ENCODE assay signal across 8 cellular contexts in the genomic region with DNA sequence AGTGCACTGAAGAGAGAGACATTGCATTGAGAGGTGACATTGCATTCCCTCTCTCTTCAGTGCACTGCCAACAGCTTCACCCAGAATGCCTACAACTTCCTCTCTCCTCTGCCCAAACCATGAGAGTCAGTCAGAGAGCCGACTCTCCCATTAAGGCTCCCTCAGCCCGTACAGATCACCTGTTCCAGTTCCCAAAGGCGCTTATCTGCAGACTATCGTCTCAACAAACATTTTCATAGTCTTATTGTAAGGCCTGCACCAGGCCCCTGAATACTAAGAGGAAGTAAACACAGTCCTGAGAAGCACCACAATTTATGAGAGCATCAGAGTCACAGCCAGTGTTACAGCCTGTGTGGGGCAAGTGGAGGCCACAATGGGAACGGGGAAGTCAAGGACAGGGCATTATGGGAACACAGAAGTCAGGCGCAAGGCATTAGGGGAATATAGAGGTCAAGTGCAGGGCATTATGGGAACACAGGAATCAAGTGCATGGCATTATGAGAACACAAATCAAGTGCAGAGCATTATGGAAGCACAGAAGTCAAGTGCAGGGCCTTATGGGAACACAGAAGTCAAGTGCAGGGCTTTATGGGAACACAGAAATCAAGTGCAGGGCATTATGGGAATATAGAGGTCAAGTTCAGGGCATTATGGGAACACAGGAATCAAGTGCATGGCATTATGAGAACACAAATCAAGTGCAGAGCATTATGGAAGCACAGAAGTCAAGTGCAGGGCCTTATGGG. TPM values are rescaled to one million over a fixed set of nuclear protein-coding genes. Genes with fewer than 3 reads are reported as not detected.
DNase-seq lines count a peak whose midpoint lies in the region; ATAC-seq and TF ChIP-seq lines count a peak whose summit lies in the region.
"Not testable (repeated sequence)": the region's sequence is repeated elsewhere in the genome, so short reads cannot be mapped to it uniquely, and the experiment has no call there.

No MANE protein-coding gene starts in this region.

- H3K4me1 ChIP-seq in lower lobe of right lung = peaks cover 45% of the 10 kb centered on the region

- not testable (repeated sequence) for H3K4me3 ChIP-seq in HL-60 (replicated peaks; ENCODE audit: insufficient read depth, low read length); lower lobe of right lung

- not testable (repeated sequence) for H3K36me3 Mint-ChIP-seq in CD14-positive monocyte; T-helper 2 cell treated with Interferon-gamma antibody and Interleukin-4, amounts not matched to agents 5 μg/mL and 100 μg/mL, for 36 hours (ENCODE audit: low read depth); activated T-helper 2 cell treated with anti-CD3 and anti-CD28 coated beads, Interferon-gamma antibody, Interleukin-2, Interleukin-4, amounts not matched to agents 10 μg/mL and 5 μg/mL and 100 μg/mL, durations not matched to agents 14 hours and 24 hours and 36 hours (ENCODE audit: low read depth)
- H3K36me3 Mint-ChIP-seq in stimulated activated naive B cell treated with anti-CD40 and anti-IgM and Interleukin-4, amounts not matched to agents 10 μg/mL and 1 μg/mL and 100 μg/mL, for 72 hours = peaks cover 14 to 21% of the 10 kb centered on the region in 2 donors

- not testable (repeated sequence) for H3K27me3 Mint-ChIP-seq in CD14-positive monocyte (ENCODE audit: low read depth in 3 of 3); T-helper 2 cell treated with Interferon-gamma antibody and Interleukin-4, amounts not matched to agents 5 μg/mL and 100 μg/mL, for 36 hours (ENCODE audit: low read depth); activated T-helper 2 cell treated with anti-CD3 and anti-CD28 coated beads, Interferon-gamma antibody, Interleukin-2, Interleukin-4, amounts not matched to agents 10 μg/mL and 5 μg/mL and 100 μg/mL, durations not matched to agents 14 hours and 24 hours and 36 hours (ENCODE audit: low read depth); stimulated activated naive B cell treated with anti-CD40 and anti-IgM and Interleukin-4, amounts not matched to agents 10 μg/mL and 1 μg/mL and 100 μg/mL, for 72 hours

- H3K27me3 ChIP-seq in HL-60 (ENCODE audit: insufficient read depth, poor library complexity, severe bottlenecking); lower lobe of right lung (ENCODE audit: low read depth): not testable (repeated sequence)

- peak overlapping the region; percentile 87 to 96 (median 93) for H3K27ac Mint-ChIP-seq in CD14-positive monocyte
- H3K27ac Mint-ChIP-seq in T-helper 2 cell treated with Interferon-gamma antibody and Interleukin-4, amounts not matched to agents 5 μg/mL and 100 μg/mL, for 36 hours = peak overlapping the region; percentile 46
- peak overlapping the region; percentile 1 for H3K27ac Mint-ChIP-seq in activated T-helper 2 cell treated with anti-CD3 and anti-CD28 coated beads, Interferon-gamma antibody, Interleukin-2, Interleukin-4, amounts not matched to agents 10 μg/mL and 5 μg/mL and 100 μg/mL, durations not matched to agents 14 hours and 24 hours and 36 hours
- H3K27ac Mint-ChIP-seq in stimulated activated naive B cell treated with anti-CD40 and anti-IgM and Interleukin-4, amounts not matched to agents 10 μg/mL and 1 μg/mL and 100 μg/mL, for 72 hours = peak overlapping the region; percentile 93

- ATAC-seq in Right ventricle myocardium superior (ENCODE audit: poor library complexity) (peak; percentile 63), lower lobe of right lung (peak; percentile 46 to 63)
- ATAC-seq in stimulated activated naive B cell treated with anti-CD40 and anti-IgM and Interleukin-4, amounts not matched to agents 10 μg/mL and 1 μg/mL and 100 μg/mL, for 72 hours (replicated peaks) = peak; percentile 58 to 64

- not testable (repeated sequence) for TF ChIP-seq CTCF in CD14-positive monocyte (IDR thresholded peaks at IDR 0.05); HL-60 (IDR thresholded peaks at IDR 0.05; ENCODE audit: insufficient read depth, low read length); lower lobe of right lung (IDR thresholded peaks at IDR 0.05)

- H3K4me3 Mint-ChIP-seq in CD14-positive monocyte = peak overlapping the region in 1 of 2 donors; percentile 17
- not testable (repeated sequence) for H3K4me3 Mint-ChIP-seq in T-helper 2 cell treated with Interferon-gamma antibody and Interleukin-4, amounts not matched to agents 5 μg/mL and 100 μg/mL, for 36 hours; activated T-helper 2 cell treated with anti-CD3 and anti-CD28 coated beads, Interferon-gamma antibody, Interleukin-2, Interleukin-4, amounts not matched to agents 10 μg/mL and 5 μg/mL and 100 μg/mL, durations not matched to agents 14 hours and 24 hours and 36 hours (ENCODE audit: low read depth); stimulated activated naive B cell treated with anti-CD40 and anti-IgM and Interleukin-4, amounts not matched to agents 10 μg/mL and 1 μg/mL and 100 μg/mL, for 72 hours

- intact Hi-C loops in CD14-positive monocyte (cut with micrococcal nuclease); activated T-helper 2 cell treated with anti-CD3 and anti-CD28 coated beads, Interferon-gamma antibody, Interleukin-2, Interleukin-4, amounts not matched to agents 10 μg/mL and 5 μg/mL and 100 μg/mL, durations not matched to agents 14 hours and 24 hours and 36 hours (cut with micrococcal nuclease); Right ventricle myocardium superior (cut with DNase I); lower lobe of right lung (cut with DNase I): not testable (repeated sequence)

- not testable (repeated sequence) for H3K36me3 ChIP-seq in lower lobe of right lung

- peaks cover 5 to 12% (median 8%) of the 10 kb centered on the region in 7 donors for H3K9me3 Mint-ChIP-seq in CD14-positive monocyte
- peaks cover 10% of the 10 kb centered on the region for H3K9me3 Mint-ChIP-seq in T-helper 2 cell treated with Interferon-gamma antibody and Interleukin-4, amounts not matched to agents 5 μg/mL and 100 μg/mL, for 36 hours
- H3K9me3 Mint-ChIP-seq in activated T-helper 2 cell treated with anti-CD3 and anti-CD28 coated beads, Interferon-gamma antibody, Interleukin-2, Interleukin-4, amounts not matched to agents 10 μg/mL and 5 μg/mL and 100 μg/mL, durations not matched to agents 14 hours and 24 hours and 36 hours; stimulated activated naive B cell treated with anti-CD40 and anti-IgM and Interleukin-4, amounts not matched to agents 10 μg/mL and 1 μg/mL and 100 μg/mL, for 72 hours: not testable (repeated sequence)

- H3K27ac ChIP-seq in HL-60 (replicated peaks) (peak overlapping the region; percentile 67), lower lobe of right lung (peak overlapping the region; percentile 28)

- not testable (repeated sequence) for H3K9me3 ChIP-seq in lower lobe of right lung

- DNase-seq in CD14-positive monocyte (ENCODE audit: low spot score) (peak; percentile 72), HL-60 (ENCODE audit: low read depth in 1 of 2, low spot score in 1 of 2) (peak; percentile 61 to 80), NOMO-1 treated with dmso at 0.1 percent for 144 hours (lab: John Stamatoyannopoulos, UW; ENCODE audit: unreplicated experiment) (peak; percentile 45)
- not testable (repeated sequence) for DNase-seq in T-helper 2 cell treated with Interferon-gamma antibody and Interleukin-4, amounts not matched to agents 5 μg/mL and 100 μg/mL, for 36 hours (ENCODE audit: low spot score); activated T-helper 2 cell treated with anti-CD3 and anti-CD28 coated beads, Interferon-gamma antibody, Interleukin-2, Interleukin-4, amounts not matched to agents 10 μg/mL and 5 μg/mL and 100 μg/mL, durations not matched to agents 14 hours and 24 hours and 36 hours (ENCODE audit: low spot score); Right ventricle myocardium superior; lower lobe of right lung; stimulated activated naive B cell treated with anti-CD40 and anti-IgM and Interleukin-4, amounts not matched to agents 10 μg/mL and 1 μg/mL and 100 μg/mL, for 72 hours

- H3K4me1 Mint-ChIP-seq in CD14-positive monocyte = peaks cover 44% of the 10 kb centered on the region
- peaks cover 59% of the 10 kb centered on the region for H3K4me1 Mint-ChIP-seq in T-helper 2 cell treated with Interferon-gamma antibody and Interleukin-4, amounts not matched to agents 5 μg/mL and 100 μg/mL, for 36 hours (ENCODE audit: low read depth)
- peaks cover 61% of the 10 kb centered on the region for H3K4me1 Mint-ChIP-seq in activated T-helper 2 cell treated with anti-CD3 and anti-CD28 coated beads, Interferon-gamma antibody, Interleukin-2, Interleukin-4, amounts not matched to agents 10 μg/mL and 5 μg/mL and 100 μg/mL, durations not matched to agents 14 hours and 24 hours and 36 hours (ENCODE audit: low read depth)
- peaks cover 36 to 68% of the 10 kb centered on the region in 2 donors for H3K4me1 Mint-ChIP-seq in stimulated activated naive B cell treated with anti-CD40 and anti-IgM and Interleukin-4, amounts not matched to agents 10 μg/mL and 1 μg/mL and 100 μg/mL, for 72 hours

RNA-seq across cellular contexts. Expression of gene GFOD1, which starts 53.5 kb away (rescaled TPM):
- polyA plus RNA-seq in CD14-positive monocyte = 1 to 10 TPM; 2.4 TPM
- total RNA-seq in activated T-helper 2 cell treated with anti-CD3 and anti-CD28 coated beads, Interferon-gamma antibody, Interleukin-2, Interleukin-4, amounts not matched to agents 10 μg/mL and 5 μg/mL and 100 μg/mL, durations not matched to agents 14 hours and 24 hours and 36 hours = 4.6 and 4.8 TPM in 2 replicates
- 46.2 TPM for total RNA-seq in Right ventricle myocardium superior
- 20.2 TPM for total RNA-seq in lower lobe of right lung

Comparison
In these comparisons a context has a peak if more than half of its experiments do, and no peak if none do; other contexts are left out.
1. H3K27ac Mint-ChIP-seq: peak in every context shown above with its lines; median percentile 93 in CD14-positive monocyte; 93 in stimulated activated naive B cell treated with anti-CD40 and anti-IgM and Interleukin-4, amounts not matched to agents 10 μg/mL and 1 μg/mL and 100 μg/mL, for 72 hours; 46 in T-helper 2 cell treated with Interferon-gamma antibody and Interleukin-4, amounts not matched to agents 5 μg/mL and 100 μg/mL, for 36 hours; 1 in activated T-helper 2 cell treated with anti-CD3 and anti-CD28 coated beads, Interferon-gamma antibody, Interleukin-2, Interleukin-4, amounts not matched to agents 10 μg/mL and 5 μg/mL and 100 μg/mL, durations not matched to agents 14 hours and 24 hours and 36 hours.